8 cellular contexts compared by ENCODE assay signal in the genomic region with DNA sequence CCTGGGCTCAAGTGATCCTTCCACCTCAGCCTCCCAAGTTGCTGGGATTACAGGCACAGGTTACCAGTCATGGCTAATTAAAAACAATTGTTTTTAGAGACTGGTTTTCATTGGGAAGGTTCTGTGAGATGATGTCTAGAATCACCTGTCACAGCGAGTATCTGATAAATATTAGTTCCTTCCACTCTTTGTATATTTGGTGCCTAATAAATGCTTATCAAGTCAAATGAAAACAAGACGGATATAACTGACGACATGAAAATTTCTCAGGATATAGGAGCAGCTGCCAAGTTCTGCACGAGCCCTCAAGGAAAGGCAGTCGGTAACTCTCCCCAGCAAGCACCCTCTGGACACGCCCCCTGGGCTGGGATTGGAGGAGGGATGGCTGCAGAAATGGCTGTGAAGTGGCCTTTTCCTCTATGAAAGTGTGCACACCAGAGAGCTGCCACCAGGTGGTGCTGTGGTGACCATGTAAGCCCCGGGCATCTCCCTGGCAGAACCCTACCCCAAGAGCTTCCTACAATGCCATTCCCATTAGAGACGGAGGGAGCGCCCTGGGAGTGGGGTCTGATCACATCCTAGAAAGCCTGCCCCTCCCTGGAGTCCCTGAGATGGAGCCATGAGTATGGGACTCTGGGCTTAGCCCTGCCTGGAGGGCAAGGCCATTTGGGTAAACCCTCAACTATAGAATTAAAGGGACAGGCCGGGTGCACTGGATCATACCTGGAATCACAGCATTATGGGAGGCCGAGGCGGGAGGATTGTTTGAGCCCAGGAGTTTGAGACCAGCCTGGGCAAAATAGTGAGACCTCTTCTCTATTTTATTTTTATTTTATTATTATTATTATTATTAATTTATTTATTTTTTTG. TPM values are rescaled to one million over a fixed set of nuclear protein-coding genes. Genes with fewer than 3 reads are reported as not detected.
DNase-seq lines count a peak whose midpoint lies in the region; ATAC-seq and TF ChIP-seq lines count a peak whose summit lies in the region.

No MANE protein-coding gene starts in this region.

- H3K36me3 Mint-ChIP-seq in type B pancreatic cell = no peaks in the 10 kb centered on the region

- DNase-seq in AG10803 (ENCODE audit: low read depth) (peak; percentile 93), NCI-H1092 (lab: John Stamatoyannopoulos, UW) (peak; percentile 93), SK-MEL-5 (ENCODE audit: low read depth, low spot score) (peak; percentile 96), globus pallidus (ENCODE audit: low spot score) (peak; percentile 65), type B pancreatic cell (ENCODE audit: extremely low spot score, unreplicated experiment) (peak; percentile 90)
- DNase-seq in activated gamma-delta T cell treated with anti-CD3 and anti-CD28 coated beads, Interleukin-2, amount 50 U/mL, for 16 hours (ENCODE audit: low read depth) = peak; percentile 68

- H3K4me3 ChIP-seq in AG10803 (ENCODE audit: low read length) (no peak overlapping the region), parathyroid adenoma (ENCODE audit: low read depth, low read length) (no peak overlapping the region)

- H3K27me3 ChIP-seq in parathyroid adenoma (ENCODE audit: control insufficient read depth, insufficient read depth, low read length) = no peaks in the 10 kb centered on the region

- peaks cover 4% of the 10 kb centered on the region for H3K27me3 Mint-ChIP-seq in type B pancreatic cell

- H3K9me3 Mint-ChIP-seq in type B pancreatic cell = no peaks in the 10 kb centered on the region

- H3K27ac ChIP-seq in parathyroid adenoma = no peak overlapping the region

- H3K9ac ChIP-seq in parathyroid adenoma = no peak overlapping the region

- peak overlapping the region; percentile 50 for H3K27ac Mint-ChIP-seq in type B pancreatic cell

- H3K4me1 ChIP-seq in parathyroid adenoma = no peaks in the 10 kb centered on the region

- H3K4me3 Mint-ChIP-seq in type B pancreatic cell = peak overlapping the region; percentile 48

- no peaks in the 10 kb centered on the region for H3K36me3 ChIP-seq in parathyroid adenoma (ENCODE audit: control insufficient read depth, insufficient read depth, low read length)

- ATAC-seq in GM19395 (IDR thresholded peaks at IDR 0.05; ENCODE audit: unreplicated experiment) = peak; percentile 56

- no peak overlapping the region for H3K4me2 ChIP-seq in parathyroid adenoma (ENCODE audit: low read length)

- no peaks in the 10 kb centered on the region for H3K9me3 ChIP-seq in parathyroid adenoma (ENCODE audit: control insufficient read depth, low read length)

- in situ Hi-C loops in SK-MEL-5 (cut with HindIII; ENCODE audit: low pct_unique_long_range_greater_than_20kb, low sequenced_read_pairs) = no loop called here

- peaks cover 18% of the 10 kb centered on the region for H3K4me1 Mint-ChIP-seq in type B pancreatic cell (ENCODE audit: unreplicated experiment)

- no peaks in the 10 kb centered on the region for H3K79me2 ChIP-seq in parathyroid adenoma

- peak; percentile 94 for TF ChIP-seq CTCF in AG10803 (conservative IDR thresholded peaks at IDR 0.05; ENCODE audit: low read length)
- peak; percentile 63 for TF ChIP-seq CTCF in parathyroid adenoma (IDR thresholded peaks at IDR 0.05)
- TF ChIP-seq CTCF in type B pancreatic cell (conservative IDR thresholded peaks at IDR 0.05) = peak; percentile 97

- no peak overlapping the region for H2AFZ ChIP-seq in parathyroid adenoma

RNA-seq across cellular contexts. Expression of a gene that starts 50.9 kb away (rescaled TPM):
- 0.16 and 0.29 TPM in 2 replicates for total RNA-seq in SK-MEL-5 (2014; rRNA removed; shearing (Covaris generic))
- 1.9 and 3.0 TPM in 2 replicates for polyA plus RNA-seq in SK-MEL-5 (2015; cell fraction: cytosol; rRNA removed)
- polyA plus RNA-seq in SK-MEL-5 (2015; cell fraction: nucleus; rRNA removed) = 0.20 and 0.51 TPM in 2 replicates
- not detected in 2 replicates for total RNA-seq in type B pancreatic cell (ENCODE audit: low replicate concordance)
